ENCODE assay signal across 8 cellular contexts in genomic region chr4:107035711-107036601, GRCh38. TPM values are rescaled to one million over a fixed set of nuclear protein-coding genes. Genes with fewer than 3 reads are reported as not detected.
DNase-seq lines count a peak whose midpoint lies in the region; ATAC-seq and TF ChIP-seq lines count a peak whose summit lies in the region.

DKK2 (minus strand) TSS chr4:107036313; CDS start chr4:107035591, 722 bp downstream.

- H3K27ac ChIP-seq in MM.1S (ENCODE audit: low read length): no peak within 1 kb of the TSS

- no peaks in the 10 kb centered on the region for H4K20me1 ChIP-seq in MM.1S (ENCODE audit: insufficient read depth, low read length)

- TF ChIP-seq CTCF in MM.1S (IDR thresholded peaks at IDR 0.05; ENCODE audit: low read length) (no peak), brain (conservative IDR thresholded peaks at IDR 0.05) (no peak)

- H3K9me2 ChIP-seq in MM.1S (replicated peaks; ENCODE audit: insufficient read depth, low read length): no peaks in the 10 kb centered on the region

- no peaks in the 10 kb centered on the region for H3F3A ChIP-seq in MM.1S (ENCODE audit: insufficient read depth, low read length)

- DNase-seq in MM.1S: no peak
- DNase-seq in kidney tubule cell (ENCODE audit: low spot score): peak; percentile 16
- peak in 1 of 2 donors; percentile 3 for DNase-seq in stimulated activated naive CD8-positive, alpha-beta T cell treated with anti-CD3 and anti-CD28 coated beads, Interleukin-15, amount 100 ng/mL, for 72 hours
- DNase-seq in kidney glomerular epithelial cell (lab: John Stamatoyannopoulos, UW): no peak
- no peak for DNase-seq in NCI-H2196 (lab: John Stamatoyannopoulos, UW; ENCODE audit: unreplicated experiment)

- no peaks in the 10 kb centered on the region for H3K9me3 ChIP-seq in MM.1S (replicated peaks; ENCODE audit: insufficient read depth, low read length)

- ATAC-seq in stimulated activated naive CD8-positive, alpha-beta T cell treated with anti-CD3 and anti-CD28 coated beads, Interleukin-15, amount 100 ng/mL, for 72 hours: peak; percentile 48
- no peak for ATAC-seq in GM18861 (IDR thresholded peaks at IDR 0.05; ENCODE audit: unreplicated experiment)

- no peaks in the 10 kb centered on the region for H3K79me2 ChIP-seq in MM.1S (ENCODE audit: low read length)

- H3K4me3 Mint-ChIP-seq in brain: peak within 1 kb of the TSS; percentile 86 to 94 (median 91)
- peak within 1 kb of the TSS; percentile 80 to 81 for H3K4me3 Mint-ChIP-seq in stimulated activated naive CD8-positive, alpha-beta T cell treated with anti-CD3 and anti-CD28 coated beads, Interleukin-15, amount 100 ng/mL, for 72 hours

- H3K27me3 ChIP-seq in MM.1S (replicated peaks; ENCODE audit: insufficient read depth, low read length): no peaks in the 10 kb centered on the region

- no peak within 1 kb of the TSS for H3K9ac ChIP-seq in MM.1S (ENCODE audit: low read length)

- H2AFZ ChIP-seq in MM.1S (ENCODE audit: low read length): peak within 1 kb of the TSS; percentile 59; the same call in 1 of the 2 replicates

- H3K9me3 Mint-ChIP-seq in brain: peaks cover 0 to 3% (median 0%) of the 10 kb centered on the region in 5 experiments
- H3K9me3 Mint-ChIP-seq in stimulated activated naive CD8-positive, alpha-beta T cell treated with anti-CD3 and anti-CD28 coated beads, Interleukin-15, amount 100 ng/mL, for 72 hours: no peaks in the 10 kb centered on the region

- H3K4me1 ChIP-seq in MM.1S (ENCODE audit: low read length): no peaks in the 10 kb centered on the region

- peak within 1 kb of the TSS; percentile 78 for H3K4me2 ChIP-seq in MM.1S (ENCODE audit: low read depth, low read length)

- H3K27me3 Mint-ChIP-seq in brain: peaks cover 77% of the 10 kb centered on the region
- peaks cover 75% of the 10 kb centered on the region for H3K27me3 Mint-ChIP-seq in stimulated activated naive CD8-positive, alpha-beta T cell treated with anti-CD3 and anti-CD28 coated beads, Interleukin-15, amount 100 ng/mL, for 72 hours

- H3K36me3 Mint-ChIP-seq in brain: no peaks in the 10 kb centered on the region

- peak within 1 kb of the TSS; percentile 14; the same call in 1 of the 2 replicates for H3K4me3 ChIP-seq in GM08714 (ENCODE audit: low read length)
- H3K4me3 ChIP-seq in MM.1S (ENCODE audit: low read length): peak within 1 kb of the TSS; percentile 44

- H3K4me1 Mint-ChIP-seq in brain: peaks cover 36% of the 10 kb centered on the region
- H3K4me1 Mint-ChIP-seq in stimulated activated naive CD8-positive, alpha-beta T cell treated with anti-CD3 and anti-CD28 coated beads, Interleukin-15, amount 100 ng/mL, for 72 hours: peaks cover 36% of the 10 kb centered on the region

- no peaks in the 10 kb centered on the region for H3K36me3 ChIP-seq in MM.1S (replicated peaks; ENCODE audit: insufficient read depth, low read length)

- peak within 1 kb of the TSS in 4 of 5 experiments; percentile 47 to 77 (median 60) for H3K27ac Mint-ChIP-seq in brain
- no peak within 1 kb of the TSS for H3K27ac Mint-ChIP-seq in stimulated activated naive CD8-positive, alpha-beta T cell treated with anti-CD3 and anti-CD28 coated beads, Interleukin-15, amount 100 ng/mL, for 72 hours

RNA-seq across cellular contexts. Expression of gene DKK2, which starts in this region (rescaled TPM):
- polyA plus RNA-seq in brain (ENCODE audit: insufficient read depth, low read depth, low replicate concordance): 0.64 TPM

Comparison
In these comparisons a context has a peak if more than half of its experiments do, and no peak if none do; other contexts are left out.
1. H3K27ac Mint-ChIP-seq: peak in brain (4 of 5); none in stimulated activated naive CD8-positive, alpha-beta T cell treated with anti-CD3 and anti-CD28 coated beads, Interleukin-15, amount 100 ng/mL, for 72 hours (0 of 2).